In the genomic region with DNA sequence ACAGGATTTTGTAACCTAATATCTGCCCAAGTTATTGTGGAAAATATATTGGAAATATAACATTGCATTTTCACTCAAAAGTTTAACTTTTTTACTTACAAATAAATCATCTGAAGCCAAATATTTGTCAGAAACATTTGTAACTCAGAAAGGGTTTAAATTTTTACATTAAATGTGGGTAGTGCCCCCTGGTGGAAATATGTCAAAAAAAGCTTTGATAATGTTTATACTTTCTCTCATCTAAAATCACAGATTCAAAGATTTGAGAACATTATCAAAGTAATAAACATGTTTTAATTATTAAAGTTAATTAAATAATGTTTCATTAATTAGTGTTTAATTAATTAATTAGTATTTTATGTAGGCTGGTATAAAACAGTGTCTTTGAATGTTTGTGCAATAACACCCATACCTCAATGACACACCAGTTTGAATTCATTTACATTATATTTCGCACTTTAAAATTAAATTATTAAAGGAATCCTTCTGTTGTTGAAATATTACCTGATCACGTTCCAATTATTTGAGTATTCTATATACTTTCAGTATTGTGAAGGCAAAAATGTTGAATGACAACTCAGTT, we compare ENCODE assay signal across 12 cellular contexts.
DNase-seq lines count a peak whose midpoint lies in the region; ATAC-seq and TF ChIP-seq lines count a peak whose summit lies in the region.
"Had no signal": no experiment of that assay in that cellular context is flagged by ENCODE, and none has a peak within 500 bp of the region (broad histone marks: within the 10 kb centered on the region; RNA-seq: fewer than 3 reads in every experiment).

No MANE protein-coding gene starts in this region.

- H3K4me1 ChIP-seq in HCT116 (ENCODE audit: control insufficient read depth in 1 of 2, insufficient read depth in 2 of 2, low read length in 2 of 2) = no peaks in the 10 kb centered on the region
- H3K4me1 ChIP-seq: upper lobe of left lung had no signal

- POLR2A ChIA-PET in HCT116 (lab: Charles Lee) = no interaction called here

- no peak for TF ChIP-seq POLR2A in HCT116 (IDR thresholded peaks at IDR 0.05; ENCODE audit: borderline replicate concordance, extremely low read depth, insufficient read depth, insufficient read length)

- peak; percentile 14; the same call in 1 of the 2 replicates for TF ChIP-seq RAD21 in HCT116 (IDR thresholded peaks at IDR 0.05; ENCODE audit: low read depth)

- H3K9me2 ChIP-seq in HCT116 (ENCODE audit: insufficient read depth) = no peaks in the 10 kb centered on the region

- ATAC-seq in HCT116 (no peak), HG02610 (IDR thresholded peaks at IDR 0.05; ENCODE audit: unreplicated experiment) (no peak)

- TF ChIP-seq CTCF in AG10803 (conservative IDR thresholded peaks at IDR 0.05; ENCODE audit: low read length) (peak; percentile 32), HCT116 (IDR thresholded peaks at IDR 0.05 in 2 of 3, conservative IDR thresholded peaks at IDR 0.05 in 1 of 3; ENCODE audit: borderline replicate concordance in 1 of 3, insufficient read depth in 1 of 3, low read depth in 2 of 3, low read length in 2 of 3) (peak in 1 of 3 experiments; percentile 49; a peak in 2 of 6 replicates)

- RAD21 ChIA-PET in HCT116 (lab: Charles Lee; ENCODE audit: low non-redundant PET in 1 of 2, low total read pairs in 2 of 2, uncharacterized antibody in 2 of 2, unreplicated experiment in 2 of 2) = no interaction called here

- H4K20me1 ChIP-seq in HCT116 (ENCODE audit: insufficient read depth) = no peaks in the 10 kb centered on the region

- H2AFZ ChIP-seq in HCT116 (ENCODE audit: low read depth, low read length, poor library complexity, severe bottlenecking) = no peak overlapping the region

- intact Hi-C loops in HCT116 (cut with micrococcal nuclease) = no loop called here

- peak; percentile 0 for DNase-seq in AG10803 (ENCODE audit: low read depth)
- DNase-seq in HCT116 (ENCODE audit: low read depth, low spot score) = no peak
- DNase-seq in SK-N-DZ (ENCODE audit: low spot score) = peak; percentile 4
- peak; percentile 0 for DNase-seq in iris pigment epithelial cell (ENCODE audit: low read depth)
- no peak for DNase-seq in effector CD4-positive, alpha-beta T cell
- no peak for DNase-seq in NCI-H526 treated with DMSO at 0.1 percent for 48 hours (lab: John Stamatoyannopoulos, UW)
- no peak for DNase-seq in epidermal melanocyte (ENCODE audit: insufficient read length, low spot score)
- DNase-seq: activated T-cell treated with anti-CD3 and anti-CD28 coated beads, Interleukin-2, amount 50 U/mL, for 1 hour; NCI-H446 treated with DMSO at 0.1 percent for 48 hours; upper lobe of left lung had no signal

- no TSS peak for BruUV-seq in HCT116 (replicated peaks; lab: Mats Ljungman, UMichigan)

- no peak overlapping the region for H3K4me3 ChIP-seq in AG10803 (ENCODE audit: low read length)
- H3K4me3 ChIP-seq in HCT116 (replicated peaks in 1 of 2; ENCODE audit: low read depth in 1 of 2, low read length in 2 of 2) = no peak overlapping the region
- H3K4me3 ChIP-seq: skin epidermis, upper lobe of left lung had no signal

- no peaks in the 10 kb centered on the region for H3K79me2 ChIP-seq in HCT116 (ENCODE audit: insufficient read depth, low read length)

- H3K4me2 ChIP-seq in HCT116 (ENCODE audit: low read length) = no peak overlapping the region

- H3K9me3 ChIP-seq in HCT116 (ENCODE audit: control insufficient read depth in 1 of 2, insufficient read depth in 1 of 2, low read depth in 1 of 2, low read length in 2 of 2) = no peaks in the 10 kb centered on the region; a peak in 1 of 4 replicates
- H3K9me3 ChIP-seq: upper lobe of left lung had no signal

- no peak overlapping the region for H3K27ac ChIP-seq in HCT116 (ENCODE audit: low read depth, low read length)
- H3K27ac ChIP-seq: skin epidermis, upper lobe of left lung had no signal

- CTCF ChIA-PET in HCT116 (lab: Charles Lee) = interaction anchor here (1.3 kb wide), 1 partner anchor 8 kb away, joined by 4 read pairs; no protein-coding TSS in a partner anchor

- H3K9ac ChIP-seq in HCT116 (ENCODE audit: low read length) = no peak overlapping the region

- no peaks in the 10 kb centered on the region for H3K27me3 ChIP-seq in HCT116 (ENCODE audit: insufficient read depth, low read length)
- H3K27me3 ChIP-seq: upper lobe of left lung had no signal

- no peaks in the 10 kb centered on the region for H3K36me3 ChIP-seq in HCT116 (ENCODE audit: control insufficient read depth in 1 of 2, insufficient read depth in 2 of 2, low read length in 2 of 2)
- H3K36me3 ChIP-seq: upper lobe of left lung had no signal

TF ChIP-seq in HCT116, 20 proteins besides CTCF, POLR2A, EP300 and RAD21:
- TF ChIP-seq, protein P1, sequence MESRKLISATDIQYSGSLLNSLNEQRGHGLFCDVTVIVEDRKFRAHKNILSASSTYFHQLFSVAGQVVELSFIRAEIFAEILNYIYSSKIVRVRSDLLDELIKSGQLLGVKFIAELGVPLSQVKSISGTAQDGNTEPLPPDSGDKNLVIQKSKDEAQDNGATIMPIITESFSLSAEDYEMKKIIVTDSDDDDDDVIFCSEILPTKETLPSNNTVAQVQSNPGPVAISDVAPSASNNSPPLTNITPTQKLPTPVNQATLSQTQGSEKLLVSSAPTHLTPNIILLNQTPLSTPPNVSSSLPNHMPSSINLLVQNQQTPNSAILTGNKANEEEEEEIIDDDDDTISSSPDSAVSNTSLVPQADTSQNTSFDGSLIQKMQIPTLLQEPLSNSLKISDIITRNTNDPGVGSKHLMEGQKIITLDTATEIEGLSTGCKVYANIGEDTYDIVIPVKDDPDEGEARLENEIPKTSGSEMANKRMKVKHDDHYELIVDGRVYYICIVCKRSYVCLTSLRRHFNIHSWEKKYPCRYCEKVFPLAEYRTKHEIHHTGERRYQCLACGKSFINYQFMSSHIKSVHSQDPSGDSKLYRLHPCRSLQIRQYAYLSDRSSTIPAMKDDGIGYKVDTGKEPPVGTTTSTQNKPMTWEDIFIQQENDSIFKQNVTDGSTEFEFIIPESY (IDR thresholded peaks at IDR 0.05; ENCODE audit: extremely low read depth, insufficient replicate concordance, low read length) = no peak
- TF ChIP-seq EZH2 (IDR thresholded peaks at IDR 0.05) (no peak), CEBPB (IDR thresholded peaks at IDR 0.05; ENCODE audit: low read depth) (no peak)

Comparison
In these comparisons a context has a peak if more than half of its experiments do, and no peak if none do; other contexts are left out.
1. DNase-seq: peak in AG10803 (single experiment), SK-N-DZ (single experiment) and iris pigment epithelial cell (single experiment); none in HCT116 (single experiment), effector CD4-positive, alpha-beta T cell (single experiment), NCI-H526 treated with DMSO at 0.1 percent for 48 hours (single experiment) and epidermal melanocyte (single experiment).